ENCODE assay signal across 8 cellular contexts in genomic region chr21:15064576-15065380, GRCh38. TPM values are rescaled to one million over a fixed set of nuclear protein-coding genes. Genes with fewer than 3 reads are reported as not detected.
DNase-seq lines count a peak whose midpoint lies in the region; ATAC-seq and TF ChIP-seq lines count a peak whose summit lies in the region.

NRIP1 (minus strand) TSS chr21:15065000; CDS start chr21:14968192, 96,808 bp downstream.

- H3K9me2 ChIP-seq in PC-3 (replicated peaks; ENCODE audit: low read length), result no peaks in the 10 kb centered on the region

- BruUV-seq in PC-3 (replicated peaks; lab: Mats Ljungman, UMichigan), result no TSS peak

- H3K4me3 ChIP-seq in BE2C (ENCODE audit: low read depth, low read length) (peak within 1 kb of the TSS; percentile 78), PC-3 (ENCODE audit: low read length) (peak within 1 kb of the TSS; percentile 85), esophagus (ENCODE audit: low read depth in 1 of 2, low read length in 2 of 2) (peak within 1 kb of the TSS; percentile 65 to 82), muscle layer of colon (ENCODE audit: low read depth in 1 of 2, low read length in 2 of 2) (peak within 1 kb of the TSS; percentile 86 to 90)

- H3F3A ChIP-seq in PC-3 (ENCODE audit: low read length, unreplicated experiment), result no peaks in the 10 kb centered on the region

- POLR2A ChIA-PET in PC-3 (lab: Charles Lee; ENCODE audit: unreplicated experiment), result interaction anchor here (0.5 to 1.1 kb wide), 7 partner anchors 10 to 484 kb away, joined by 3 to 5 read pairs (median 4); no protein-coding TSS in a partner anchor

- intact Hi-C loops in PC-3 (cut with micrococcal nuclease), result loop anchor here (1.0 to 10.0 kb wide), 5 partner anchors 58 to 489 kb away; no protein-coding TSS in a partner anchor

- H3K4me2 ChIP-seq in PC-3 (ENCODE audit: low read length), result peak within 1 kb of the TSS; percentile 92

- H4K20me1 ChIP-seq in PC-3 (ENCODE audit: low read length), result peaks cover 41% of the 10 kb centered on the region

- WGBS in esophagus, 2 donors, result 0 to 1% methylated on average over 67 to 115 of the region's 115 CpGs

- TF ChIP-seq CTCF in BE2C (IDR thresholded peaks at IDR 0.05; ENCODE audit: low read depth, low read length) (no peak), PC-3 (conservative IDR thresholded peaks at IDR 0.05; ENCODE audit: low read depth, low read length) (no peak)

- no peaks in the 10 kb centered on the region for H3K27me3 ChIP-seq in BE2C
- H3K27me3 ChIP-seq in PC-3 (ENCODE audit: low read length), result no peaks in the 10 kb centered on the region
- no peaks in the 10 kb centered on the region for H3K27me3 ChIP-seq in esophagus (ENCODE audit: control insufficient read depth in 1 of 2, insufficient read depth in 2 of 2, low read length in 2 of 2)
- H3K27me3 ChIP-seq in muscle layer of colon (ENCODE audit: control insufficient read depth in 1 of 2, insufficient read depth in 2 of 2, low read length in 2 of 2), result no peaks in the 10 kb centered on the region

- ATAC-seq in GM19351 (IDR thresholded peaks at IDR 0.05; ENCODE audit: unreplicated experiment), result peak; percentile 82
- ATAC-seq in HG03520 (IDR thresholded peaks at IDR 0.05; ENCODE audit: unreplicated experiment), result peak; percentile 75
- peak; percentile 64 for ATAC-seq in PC-3

- H3K36me3 ChIP-seq in BE2C, result no peaks in the 10 kb centered on the region
- H3K36me3 ChIP-seq in PC-3 (ENCODE audit: low read depth, low read length), result peaks cover 8% of the 10 kb centered on the region; the same call in 1 of the 2 replicates
- H3K36me3 ChIP-seq in esophagus (ENCODE audit: control insufficient read depth in 2 of 2, insufficient read depth in 2 of 2, low read length in 1 of 2), result no peaks in the 10 kb centered on the region
- H3K36me3 ChIP-seq in muscle layer of colon (ENCODE audit: insufficient read depth, low read length), result no peaks in the 10 kb centered on the region

- H3K79me2 ChIP-seq in PC-3 (ENCODE audit: low read length), result peaks cover 72% of the 10 kb centered on the region

- H3K9ac ChIP-seq in PC-3 (ENCODE audit: low read length) (peak within 1 kb of the TSS; percentile 84), muscle layer of colon (ENCODE audit: low read length) (peak within 1 kb of the TSS; percentile 83)

- CTCF ChIA-PET in PC-3 (lab: Charles Lee), result interaction anchor here (0.5 to 1.0 kb wide), 4 partner anchors 9 to 418 kb away, joined by 3 to 6 read pairs (median 5); no protein-coding TSS in a partner anchor

- H3K4me1 ChIP-seq in BE2C (peaks cover 19% of the 10 kb centered on the region), PC-3 (ENCODE audit: insufficient read depth, low read length) (peaks cover 27% of the 10 kb centered on the region), esophagus (ENCODE audit: control insufficient read depth in 2 of 2, insufficient read depth in 2 of 2, low read length in 1 of 2) (no peaks in the 10 kb centered on the region), muscle layer of colon (ENCODE audit: insufficient read depth, low read length) (peaks cover 32% of the 10 kb centered on the region)

- H3K27ac ChIP-seq in PC-3 (ENCODE audit: low read length) (peak within 1 kb of the TSS; percentile 72), esophagus (ENCODE audit: low read depth in 2 of 2, low read length in 1 of 2) (peak within 1 kb of the TSS; percentile 94 to 95), muscle layer of colon (ENCODE audit: low read depth, low read length) (peak within 1 kb of the TSS; percentile 86)

- peak within 1 kb of the TSS; percentile 88 for H2AFZ ChIP-seq in PC-3 (ENCODE audit: low read length)

- H3K9me3 ChIP-seq in BE2C (no peaks in the 10 kb centered on the region), PC-3 (ENCODE audit: low read length) (no peaks in the 10 kb centered on the region), esophagus (ENCODE audit: control insufficient read depth in 2 of 2, insufficient read depth in 1 of 2, low read depth in 1 of 2, low read length in 1 of 2) (no peaks in the 10 kb centered on the region), muscle layer of colon (ENCODE audit: low read length) (no peaks in the 10 kb centered on the region)

- peak; percentile 91 for DNase-seq in BE2C
- peak; percentile 89 for DNase-seq in PC-3
- DNase-seq in activated T-cell treated with anti-CD3 and anti-CD28 coated beads, Interleukin-2, amount 50 U/mL, for 48 hours, result peak; percentile 77 to 84
- DNase-seq in stimulated activated CD8-positive, alpha-beta memory T cell treated with anti-CD3 and anti-CD28 coated beads, Interleukin-4, amount 100 ng/mL, for 48 hours, result peak; percentile 80

RNA-seq across cellular contexts. Expression of gene NRIP1, which starts in this region (rescaled TPM):
- 11.1 TPM for polyA plus RNA-seq in BE2C (2012; ENCODE audit: insufficient read depth, insufficient read length, low read depth)
- total RNA-seq in PC-3 (2014; rRNA removed), result 68.0 and 69.2 TPM in 2 replicates
- 1 to 10 TPM; 3.5 to 4.3 TPM for polyA plus RNA-seq in esophagus

Comparison
In these comparisons a context has a peak if more than half of its experiments do, and no peak if none do; other contexts are left out.
1. Peak in every context shown above with its lines: DNase-seq, ATAC-seq, H3K4me3 ChIP-seq and H3K27ac ChIP-seq.